ENCODE assay signal across 18 cellular contexts in the genomic region with DNA sequence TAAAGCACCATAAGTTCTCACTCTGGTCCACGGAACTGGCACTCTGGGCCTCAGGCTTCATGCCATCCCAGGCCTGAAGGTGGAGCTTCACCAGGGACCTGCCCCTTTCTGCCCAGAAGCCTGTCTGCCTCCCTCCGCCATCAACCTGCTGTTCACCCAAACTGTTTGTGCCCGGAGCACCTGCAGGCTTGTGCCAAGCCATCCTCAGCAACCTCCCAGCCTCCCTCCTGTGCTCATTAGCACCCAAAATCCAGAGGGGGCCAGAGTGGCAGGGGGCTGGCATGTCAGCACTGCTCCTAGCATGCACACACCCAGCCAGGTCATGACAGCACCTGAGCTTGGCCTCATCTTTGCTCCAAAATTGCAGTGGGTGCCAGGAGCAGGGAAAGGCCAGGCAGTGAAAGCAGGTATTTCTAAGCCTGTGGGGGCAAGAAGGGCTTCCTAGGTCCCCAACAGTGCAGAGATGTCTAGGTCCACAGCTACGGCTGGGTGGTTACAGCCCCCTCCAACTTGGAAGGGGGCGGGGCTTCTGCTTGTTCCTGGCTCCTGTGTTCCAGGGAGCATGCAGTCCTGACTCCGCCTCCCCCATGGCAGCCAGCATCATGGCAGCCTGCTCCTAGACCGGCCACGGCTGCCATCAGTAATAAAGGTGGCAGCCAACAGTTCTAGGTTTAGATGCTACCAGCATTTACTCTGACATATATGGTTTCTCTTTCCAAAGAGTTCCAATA.
"Had no signal": no experiment of that assay in that cellular context is flagged by ENCODE, and none has a peak within 500 bp of the region (broad histone marks: within the 10 kb centered on the region; RNA-seq: fewer than 3 reads in every experiment).

No MANE protein-coding gene starts in this region.

- H3K27ac ChIP-seq: left lung, thyroid gland had no signal

- FAIRE-seq: bronchial epithelial cell had no signal

- H3K27me3 Mint-ChIP-seq: activated B cell treated with CpG ODN at 0.5 μM for 24 hours; activated CD4-positive, alpha-beta memory T cell treated with anti-CD3 and anti-CD28 coated beads for 36 hours had no signal

- H3K27ac Mint-ChIP-seq: activated B cell treated with CpG ODN at 0.5 μM for 24 hours; activated CD4-positive, alpha-beta memory T cell treated with anti-CD3 and anti-CD28 coated beads for 36 hours; activated naive CD4-positive, alpha-beta T cell treated with anti-CD3 and anti-CD28 coated beads for 36 hours; activated T-cell treated with anti-CD3 and anti-CD28 coated beads, Interleukin-2, amount 50 U/mL, for 72 hours; mesothelial cell of epicardium had no signal

- H3K9me3 ChIP-seq: left lung, thyroid gland had no signal

- H3K27me3 ChIP-seq: left lung, thyroid gland had no signal

- H3K4me3 ChIP-seq: left lung, thyroid gland had no signal

- DNase-seq: activated B cell treated with CpG ODN at 0.5 μM for 24 hours; activated CD4-positive, alpha-beta memory T cell treated with anti-CD3 and anti-CD28 coated beads for 36 hours; activated CD4-positive, alpha-beta T cell treated with anti-CD3 and anti-CD28 coated beads for 48 hours; activated effector memory CD4-positive, alpha-beta T cell treated with Interleukin-2 at 50 U/mL for 16 hours; activated naive CD4-positive, alpha-beta T cell treated with anti-CD3 and anti-CD28 coated beads for 36 hours; activated T-cell treated with anti-CD3 and anti-CD28 coated beads, Interleukin-2, amount 50 U/mL, for 72 hours; amygdala; cerebellar nuclear complex; mammary epithelial cell; naive thymus-derived CD8-positive, alpha-beta T cell; retina; stimulated activated CD4-positive, alpha-beta T cell treated with anti-CD3 and anti-CD28 coated beads, Interleukin-4, amount 100 ng/mL, for 24 hours; stimulated activated naive CD8-positive, alpha-beta T cell treated with anti-CD3 and anti-CD28 coated beads, Interleukin-15, Interleukin-2, amounts not matched to agents 100 U/mL and 50 U/mL, for 24 hours; T-helper 9 cell; thyroid gland had no signal

- H3K4me1 Mint-ChIP-seq: activated B cell treated with CpG ODN at 0.5 μM for 24 hours; mesothelial cell of epicardium; naive thymus-derived CD8-positive, alpha-beta T cell had no signal

- H3K9me3 Mint-ChIP-seq: activated B cell treated with CpG ODN at 0.5 μM for 24 hours; activated CD4-positive, alpha-beta memory T cell treated with anti-CD3 and anti-CD28 coated beads for 36 hours; activated naive CD4-positive, alpha-beta T cell treated with anti-CD3 and anti-CD28 coated beads for 36 hours; activated T-cell treated with anti-CD3 and anti-CD28 coated beads, Interleukin-2, amount 50 U/mL, for 72 hours; mesothelial cell of epicardium; naive thymus-derived CD8-positive, alpha-beta T cell had no signal

- H3K4me1 ChIP-seq: left lung, thyroid gland had no signal

- ATAC-seq: activated T-cell treated with anti-CD3 and anti-CD28 coated beads, Interleukin-2, amount 50 U/mL, for 72 hours; left lung; naive thymus-derived CD8-positive, alpha-beta T cell; stimulated activated naive CD8-positive, alpha-beta T cell treated with anti-CD3 and anti-CD28 coated beads, Interleukin-15, Interleukin-2, amounts not matched to agents 100 U/mL and 50 U/mL, for 24 hours had no signal

- H3K4me3 Mint-ChIP-seq: activated B cell treated with CpG ODN at 0.5 μM for 24 hours; activated CD4-positive, alpha-beta memory T cell treated with anti-CD3 and anti-CD28 coated beads for 36 hours; activated naive CD4-positive, alpha-beta T cell treated with anti-CD3 and anti-CD28 coated beads for 36 hours; activated T-cell treated with anti-CD3 and anti-CD28 coated beads, Interleukin-2, amount 50 U/mL, for 72 hours; mesothelial cell of epicardium; naive thymus-derived CD8-positive, alpha-beta T cell had no signal
